Comparison of ENCODE assay signal across 16 cellular contexts in genomic region chr5:59019078-59019477, GRCh38.
"Had no signal": no experiment of that assay in that cellular context is flagged by ENCODE, and none has a peak within 500 bp of the region (broad histone marks: within the 10 kb centered on the region; RNA-seq: fewer than 3 reads in every experiment).

No MANE protein-coding gene starts in this region.

- ATAC-seq: esophagus mucosa had no signal

- H3K4me1 Mint-ChIP-seq: activated B cell treated with CpG ODN at 0.5 μM for 24 hours had no signal

- H3K27ac Mint-ChIP-seq: activated B cell treated with CpG ODN at 0.5 μM for 24 hours; activated CD4-positive, alpha-beta T cell treated with anti-CD3 and anti-CD28 coated beads, Interleukin-2, amount 10 ng/mL, durations not matched to agents 7 days and 5 days; dendritic cell treated with granulocyte-macrophage colony-stimulating factor and Interleukin-4, amounts not matched to agents 40 ng/mL and 50 ng/mL, for 4 days had no signal

- H3K27me3 ChIP-seq: cardiac muscle cell, tibial nerve had no signal

- H3K4me3 Mint-ChIP-seq: activated B cell treated with CpG ODN at 0.5 μM for 24 hours; activated CD4-positive, alpha-beta T cell treated with anti-CD3 and anti-CD28 coated beads, Interleukin-2, amount 10 ng/mL, durations not matched to agents 7 days and 5 days; dendritic cell treated with granulocyte-macrophage colony-stimulating factor and Interleukin-4, amounts not matched to agents 40 ng/mL and 50 ng/mL, for 4 days; stimulated activated naive CD8-positive, alpha-beta T cell treated with anti-CD3 and anti-CD28 coated beads, Interleukin-15, Interleukin-2, amounts not matched to agents 100 ng/mL and 50 ng/mL, for 24 hours had no signal

- H3K27me3 Mint-ChIP-seq: activated B cell treated with CpG ODN at 0.5 μM for 24 hours; activated CD4-positive, alpha-beta T cell treated with anti-CD3 and anti-CD28 coated beads, Interleukin-2, amount 10 ng/mL, durations not matched to agents 7 days and 5 days; activated naive CD4-positive, alpha-beta T cell treated with anti-CD3 and anti-CD28 coated beads, Interleukin-2, amount 50 U/mL, for 24 hours; dendritic cell treated with granulocyte-macrophage colony-stimulating factor and Interleukin-4, amounts not matched to agents 40 ng/mL and 50 ng/mL, for 4 days; stimulated activated naive CD8-positive, alpha-beta T cell treated with anti-CD3 and anti-CD28 coated beads, Interleukin-15, Interleukin-2, amounts not matched to agents 100 ng/mL and 50 ng/mL, for 24 hours had no signal

- H3K27ac ChIP-seq: cardiac muscle cell, tibial nerve had no signal

- H3K4me3 ChIP-seq: cardiac muscle cell, lung, tibial nerve had no signal

- H3K4me1 ChIP-seq: tibial nerve had no signal

- H3K36me3 ChIP-seq: cardiac muscle cell had no signal

- DNase-seq: activated B cell treated with CpG ODN at 0.5 μM for 24 hours; activated CD4-positive, alpha-beta T cell treated with anti-CD3 and anti-CD28 coated beads, Interleukin-2, amount 10 ng/mL, durations not matched to agents 7 days and 5 days; activated effector memory CD4-positive, alpha-beta T cell treated with Interleukin-2 at 50 U/mL for 16 hours; amniotic stem cell; effector CD8-positive, alpha-beta T cell; left cardiac atrium; occipital lobe; right cardiac atrium; SW 1271 had no signal

- H3K9me3 Mint-ChIP-seq: activated naive CD4-positive, alpha-beta T cell treated with anti-CD3 and anti-CD28 coated beads, Interleukin-2, amount 50 U/mL, for 24 hours; dendritic cell treated with granulocyte-macrophage colony-stimulating factor and Interleukin-4, amounts not matched to agents 40 ng/mL and 50 ng/mL, for 4 days; stimulated activated naive CD8-positive, alpha-beta T cell treated with anti-CD3 and anti-CD28 coated beads, Interleukin-15, Interleukin-2, amounts not matched to agents 100 ng/mL and 50 ng/mL, for 24 hours had no signal
